8 cellular contexts compared by ENCODE assay signal in the genomic region with DNA sequence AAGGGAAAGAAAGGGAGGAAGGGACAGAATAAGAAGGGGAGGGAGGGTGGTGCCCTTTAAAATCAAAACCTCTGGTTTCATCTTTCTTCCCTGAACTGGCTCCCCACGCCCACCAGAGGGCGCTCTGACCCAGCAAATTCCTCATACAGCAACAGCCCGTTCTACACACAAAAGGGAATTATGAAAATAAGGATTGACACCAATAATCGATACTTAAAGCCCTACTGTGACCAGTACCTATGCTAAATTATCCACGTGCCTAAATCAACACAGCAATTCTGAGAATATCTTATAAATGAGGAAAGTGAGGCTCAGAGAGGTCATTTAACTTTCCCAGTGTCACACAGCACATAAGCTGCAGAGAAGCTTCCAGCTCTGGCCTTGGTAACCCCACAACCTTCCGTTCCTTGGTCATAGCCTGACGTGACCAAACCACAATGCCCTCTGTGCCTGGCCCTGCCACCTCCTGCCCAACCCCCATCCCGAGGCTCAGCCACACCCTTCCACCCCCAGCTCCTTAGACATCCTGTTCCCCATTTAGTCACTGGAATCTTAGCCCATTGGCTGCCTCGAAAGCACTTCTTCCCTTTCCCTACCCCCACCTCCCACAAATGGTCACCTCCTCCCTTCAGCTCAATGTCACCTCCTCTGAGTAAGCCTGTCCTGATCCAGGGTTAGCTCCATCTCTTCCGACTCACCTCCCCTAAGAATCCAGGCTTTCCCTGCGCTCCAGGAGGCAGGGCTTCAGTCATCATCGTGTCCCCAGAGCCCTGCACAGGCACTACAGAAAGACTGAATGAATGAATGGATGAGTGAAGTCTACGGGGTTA. TPM values are rescaled to one million over a fixed set of nuclear protein-coding genes. Genes with fewer than 3 reads are reported as not detected.
A peak's percentile ranks its signal among the peaks of the same experiment; 100 is the strongest.
DNase-seq lines count a peak whose midpoint lies in the region; ATAC-seq, FAIRE-seq and TF ChIP-seq lines count a peak whose summit lies in the region.

No MANE protein-coding gene starts in this region.

- H3K27me3 ChIP-seq in NT2/D1 (ENCODE audit: insufficient read depth, insufficient read length) (no peaks in the 10 kb centered on the region), endothelial cell of umbilical vein (ENCODE audit: control insufficient read depth in 2 of 2, insufficient read depth in 2 of 2, low read length in 2 of 2) (peaks cover 0 to 1% of the 10 kb centered on the region in 2 experiments)
- no peaks in the 10 kb centered on the region for H3K27me3 ChIP-seq in naive thymus-derived CD4-positive, alpha-beta T cell (ENCODE audit: control insufficient read depth in 2 of 2, insufficient read depth in 2 of 2, low read length in 2 of 2)

- TF ChIP-seq CTCF in HEK293 (tag by site-specific recombination; IDR thresholded peaks at IDR 0.05) (peak; percentile 89), endothelial cell of umbilical vein (IDR thresholded peaks at IDR 0.05; ENCODE audit: extremely low read depth in 1 of 2, insufficient read depth in 1 of 2, low read depth in 1 of 2, low read length in 2 of 2) (peak; percentile 86 to 94)

- intact Hi-C loops in endothelial cell of umbilical vein (cut with micrococcal nuclease) = loop anchor here (1.0 kb wide), 2 partner anchors 12 to 132 kb away; no protein-coding TSS in a partner anchor
- intact Hi-C loops in naive thymus-derived CD4-positive, alpha-beta T cell (cut with micrococcal nuclease) = loop anchor here (1.0 to 10.0 kb wide), 12 partner anchors 12 to 335 kb away; a partner anchor contains a TSS

- CTCF ChIA-PET in HEK293 (lab: Yijun Ruan, JAX) (interaction anchor here (0.6 to 5.6 kb wide), 46 partner anchors 11 to 481 kb away, joined by 3 to 166 read pairs (median 4); a partner anchor contains a TSS), endothelial cell of umbilical vein (lab: Charles Lee) (interaction anchor here (0.6 to 4.9 kb wide), 37 partner anchors 9 to 310 kb away, joined by 3 to 172 read pairs (median 4); a partner anchor contains a TSS)
- CTCF ChIA-PET in naive thymus-derived CD4-positive, alpha-beta T cell (lab: Charles Lee) = interaction anchor here (0.6 to 7.6 kb wide), 17 partner anchors 8 to 223 kb away, joined by 3 to 103 read pairs (median 4); a partner anchor contains a TSS

- POLR2A ChIA-PET in HEK293 (lab: Yijun Ruan, JAX) (interaction anchor here (0.9 to 1.5 kb wide), 3 partner anchors 71 to 714 kb away, joined by 3 to 8 read pairs (median 4); a partner anchor contains a TSS), endothelial cell of umbilical vein (lab: Charles Lee) (no interaction called here)
- POLR2A ChIA-PET in naive thymus-derived CD4-positive, alpha-beta T cell (lab: Charles Lee) = interaction anchor here (1.0 to 2.0 kb wide), 4 partner anchors 8 to 82 kb away, joined by 3 to 8 read pairs (median 4); no protein-coding TSS in a partner anchor

- peak overlapping the region; percentile 28 for H3K9ac ChIP-seq in NT2/D1 (ENCODE audit: insufficient read length, low read depth)
- no peak overlapping the region for H3K9ac ChIP-seq in endothelial cell of umbilical vein (replicated peaks; ENCODE audit: extremely low read depth, insufficient read depth, low read length)

- H2AFZ ChIP-seq in endothelial cell of umbilical vein (ENCODE audit: low read depth, low read length) = no peak overlapping the region

- H3K27ac ChIP-seq in HEK293 (ENCODE audit: extremely low read depth, low read depth, low read length) (no peak overlapping the region), endothelial cell of umbilical vein (ENCODE audit: insufficient read depth, low read depth, low read length) (no peak overlapping the region)
- H3K27ac ChIP-seq in naive thymus-derived CD4-positive, alpha-beta T cell (ENCODE audit: low read depth, low read length) = no peak overlapping the region

- no peaks in the 10 kb centered on the region for H3K4me1 ChIP-seq in HEK293 (ENCODE audit: control insufficient read depth, insufficient read depth, low read length)
- peaks cover 6% of the 10 kb centered on the region for H3K4me1 ChIP-seq in NT2/D1 (ENCODE audit: insufficient read depth, insufficient read length)
- no peaks in the 10 kb centered on the region for H3K4me1 ChIP-seq in endothelial cell of umbilical vein (ENCODE audit: control insufficient read depth, extremely low read depth, insufficient read depth, low read length)
- peaks cover 8 to 19% of the 10 kb centered on the region in 2 donors for H3K4me1 ChIP-seq in naive thymus-derived CD4-positive, alpha-beta T cell (ENCODE audit: control insufficient read depth in 2 of 2, insufficient read depth in 2 of 2, low read length in 2 of 2)

- peak overlapping the region in 4 of 10 donors; percentile 1 to 65 (median 32) for H3K4me3 Mint-ChIP-seq in naive thymus-derived CD4-positive, alpha-beta T cell

- H3K4me2 ChIP-seq in endothelial cell of umbilical vein (ENCODE audit: insufficient read depth, low read length) = no peak overlapping the region

- no peak for TF ChIP-seq POLR2A in endothelial cell of umbilical vein (IDR thresholded peaks at IDR 0.05; ENCODE audit: low read depth, low read length)

- no peaks in the 10 kb centered on the region for H3K9me1 ChIP-seq in endothelial cell of umbilical vein (replicated peaks; ENCODE audit: control insufficient read depth, extremely low read depth, insufficient read depth, low read length)

- H3K9me3 Mint-ChIP-seq in naive thymus-derived CD4-positive, alpha-beta T cell = peaks cover 0 to 4% (median 0%) of the 10 kb centered on the region in 11 donors

- dilution Hi-C loops in endothelial cell of umbilical vein (cut with MboI; ENCODE audit: extremely low pct_ligation_motif_present, low sequenced_read_pairs) = no loop called here

- H3K4me3 ChIP-seq in HEK293 (ENCODE audit: low read depth, low read length) (no peak overlapping the region), NT2/D1 (ENCODE audit: insufficient read length, low read depth) (no peak overlapping the region), endothelial cell of umbilical vein (replicated peaks in 1 of 3; ENCODE audit: insufficient read depth in 1 of 3, low read depth in 1 of 3, low read length in 3 of 3) (no peak overlapping the region)
- H3K4me3 ChIP-seq in naive thymus-derived CD4-positive, alpha-beta T cell (ENCODE audit: low read length) = no peak overlapping the region

- BruUV-seq in endothelial cell of umbilical vein (replicated peaks; lab: Mats Ljungman, UMichigan) = no TSS peak

- H4K20me1 ChIP-seq in endothelial cell of umbilical vein (replicated peaks; ENCODE audit: control insufficient read depth, extremely low read depth, insufficient read depth, low read length) = no peaks in the 10 kb centered on the region

- peaks cover 0 to 12% (median 0%) of the 10 kb centered on the region in 5 donors for H3K36me3 Mint-ChIP-seq in naive thymus-derived CD4-positive, alpha-beta T cell

- H3K27me3 Mint-ChIP-seq in naive thymus-derived CD4-positive, alpha-beta T cell = no peaks in the 10 kb centered on the region

- H3K79me2 ChIP-seq in endothelial cell of umbilical vein (ENCODE audit: control insufficient read depth, insufficient read depth, low read length) = no peaks in the 10 kb centered on the region

- H3K9me3 ChIP-seq in HEK293 (ENCODE audit: control insufficient read depth, insufficient read depth, low read depth, low read length) = no peaks in the 10 kb centered on the region
- H3K9me3 ChIP-seq in NT2/D1 (ENCODE audit: insufficient read depth, low read length) = no peaks in the 10 kb centered on the region; the same call in 1 of the 2 replicates
- H3K9me3 ChIP-seq in endothelial cell of umbilical vein (replicated peaks; ENCODE audit: control insufficient read depth, insufficient read depth, low read length) = no peaks in the 10 kb centered on the region
- no peaks in the 10 kb centered on the region for H3K9me3 ChIP-seq in naive thymus-derived CD4-positive, alpha-beta T cell (ENCODE audit: control insufficient read depth in 2 of 3, low read length in 3 of 3)

- peaks cover 15 to 35% (median 23%) of the 10 kb centered on the region in 7 donors for H3K4me1 Mint-ChIP-seq in naive thymus-derived CD4-positive, alpha-beta T cell

- H3K27ac Mint-ChIP-seq in naive thymus-derived CD4-positive, alpha-beta T cell = peak overlapping the region in 7 of 9 donors; percentile 17 to 89 (median 68)

- peak; percentile 69 for FAIRE-seq in endothelial cell of umbilical vein (lab: Jason Lieb, UNC)

- peak; percentile 95 for ATAC-seq in naive thymus-derived CD4-positive, alpha-beta T cell
- ATAC-seq in GM21576 (IDR thresholded peaks at IDR 0.05; ENCODE audit: unreplicated experiment) = no peak

- peak in 8 of 14 donors; percentile 13 to 64 (median 28) for DNase-seq in C1 segment of cervical spinal cord (lab: John Stamatoyannopoulos, UW)
- no peak for DNase-seq in NT2/D1 (ENCODE audit: low read depth, low spot score)
- peak; percentile 41 for DNase-seq in activated CD8-positive, alpha-beta memory T cell treated with anti-CD3 and anti-CD28 coated beads, Interleukin-2, amount 50 U/mL, for 1 hour (ENCODE audit: extremely low read depth)
- peak; percentile 55 for DNase-seq in endothelial cell of umbilical vein (ENCODE audit: low read depth, low spot score)
- peak; percentile 57 to 83 (median 73) for DNase-seq in naive thymus-derived CD4-positive, alpha-beta T cell
- peak; percentile 52 for DNase-seq in stimulated activated naive CD4-positive, alpha-beta T cell treated with Interleukin-2 at 50 U/mL for 16 hours (lab: John Stamatoyannopoulos, UW)

- H3K36me3 ChIP-seq in HEK293 (ENCODE audit: control insufficient read depth in 2 of 2, insufficient read depth in 1 of 2, low read length in 2 of 2) (no peaks in the 10 kb centered on the region), NT2/D1 (ENCODE audit: insufficient read depth, insufficient read length, low read length) (no peaks in the 10 kb centered on the region), endothelial cell of umbilical vein (ENCODE audit: control insufficient read depth in 2 of 2, extremely low read depth in 1 of 2, insufficient read depth in 2 of 2, low read length in 2 of 2) (no peaks in the 10 kb centered on the region)
- H3K36me3 ChIP-seq in naive thymus-derived CD4-positive, alpha-beta T cell (ENCODE audit: control insufficient read depth in 2 of 3, insufficient read depth in 3 of 3, low read length in 3 of 3) = no peaks in the 10 kb centered on the region

RNA-seq across cellular contexts. Expression of a gene that starts 34.2 kb away (rescaled TPM):
- total RNA-seq in endothelial cell of umbilical vein = 0.11 TPM in 1 of 2 replicates, not detected in the other
- 0.02 TPM in 1 of 2 replicates, not detected in the other for polyA plus RNA-seq in endothelial cell of umbilical vein
- not detected in 2 replicates for polyA plus RNA-seq in endothelial cell of umbilical vein (2011; cell fraction: cytosol; rRNA removed)
- polyA plus RNA-seq in endothelial cell of umbilical vein (2011; cell fraction: nucleus; rRNA removed) = not detected in 2 replicates
- polyA plus RNA-seq in endothelial cell of umbilical vein (2012) = 0.04 TPM in 1 of 2 replicates, not detected in the other
- not detected in 2 replicates for polyA minus RNA-seq in endothelial cell of umbilical vein
- polyA minus RNA-seq in endothelial cell of umbilical vein (2011; cell fraction: cytosol; rRNA and poly(A)+ RNA removed) = not detected
- polyA minus RNA-seq in endothelial cell of umbilical vein (2011; cell fraction: nucleus; rRNA and poly(A)+ RNA removed) = not detected in 2 replicates
- 1 to 10 TPM in 2 of 5 experiments, under 1 TPM in 2, not detected in 1; 0.24 to 2.3 (median 1.5) TPM for total RNA-seq in naive thymus-derived CD4-positive, alpha-beta T cell
- polyA plus RNA-seq in naive thymus-derived CD4-positive, alpha-beta T cell = 1 to 10 TPM; 1.0 to 1.8 TPM

RNA-seq across cellular contexts. Expression of a gene that starts 58.5 kb away (rescaled TPM):
- 0.16 and 0.27 TPM in 2 replicates for total RNA-seq in endothelial cell of umbilical vein
- 0.08 and 0.25 TPM in 2 replicates for polyA plus RNA-seq in endothelial cell of umbilical vein
- polyA plus RNA-seq in endothelial cell of umbilical vein (2011; cell fraction: cytosol; rRNA removed) = 0.12 and 0.20 TPM in 2 replicates
- 0.06 and 0.07 TPM in 2 replicates for polyA plus RNA-seq in endothelial cell of umbilical vein (2011; cell fraction: nucleus; rRNA removed)
- 6.2 and 10.0 TPM in 2 replicates for polyA plus RNA-seq in endothelial cell of umbilical vein (2012)
- 0.07 and 0.13 TPM in 2 replicates for polyA minus RNA-seq in endothelial cell of umbilical vein
- polyA minus RNA-seq in endothelial cell of umbilical vein (2011; cell fraction: cytosol; rRNA and poly(A)+ RNA removed) = not detected
- not detected in 2 replicates for polyA minus RNA-seq in endothelial cell of umbilical vein (2011; cell fraction: nucleus; rRNA and poly(A)+ RNA removed)
- under 1 TPM in 2 of 5 experiments, not detected in 3; 0.62 to 0.86 TPM for total RNA-seq in naive thymus-derived CD4-positive, alpha-beta T cell
- not detected for polyA plus RNA-seq in naive thymus-derived CD4-positive, alpha-beta T cell
